Comparison of ENCODE assay signal across 14 cellular contexts in the genomic region with DNA sequence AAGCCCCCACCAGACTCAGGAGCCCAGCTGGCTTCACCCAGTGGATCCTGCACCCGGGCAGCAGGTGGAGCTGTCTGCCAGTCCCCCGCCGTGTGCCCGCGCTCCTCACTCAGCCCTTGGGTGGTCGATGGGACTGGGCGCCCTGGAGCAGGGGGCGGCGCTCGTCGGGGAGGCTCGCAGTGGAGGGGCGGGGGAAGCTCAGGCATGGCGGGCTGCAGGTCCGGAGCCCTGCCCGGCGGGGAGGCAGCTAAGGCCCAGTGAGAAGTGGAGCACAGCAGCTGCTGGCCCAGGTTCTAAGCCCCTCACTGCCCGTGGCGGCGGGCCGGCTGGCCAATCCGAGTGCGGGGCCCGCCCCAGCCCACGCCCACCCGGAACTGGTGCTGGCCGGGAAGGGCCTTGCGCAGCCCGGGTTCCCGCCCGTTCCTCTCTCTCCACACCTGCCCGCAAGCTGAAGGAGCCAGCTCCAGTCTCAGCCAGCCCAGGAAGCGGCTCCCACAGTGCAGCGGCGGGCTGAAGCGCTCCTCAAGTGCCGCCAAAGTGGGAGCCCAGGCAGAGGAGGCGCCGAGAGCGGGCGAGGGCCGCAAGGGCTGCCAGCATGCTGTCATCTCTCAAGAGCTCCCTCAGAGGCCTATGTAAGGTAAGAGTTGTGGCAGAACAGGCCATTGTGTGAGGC.
A peak's percentile ranks its signal among the peaks of the same experiment; 100 is the strongest.
DNase-seq lines count a peak whose midpoint lies in the region; ATAC-seq and TF ChIP-seq lines count a peak whose summit lies in the region.
"Had no signal": no experiment of that assay in that cellular context is flagged by ENCODE, and none has a peak within 500 bp of the region (broad histone marks: within the 10 kb centered on the region; RNA-seq: fewer than 3 reads in every experiment).

No MANE protein-coding gene starts in this region.

- no peaks in the 10 kb centered on the region for H3K27me3 Mint-ChIP-seq in effector memory CD8-positive, alpha-beta T cell
- H3K27me3 Mint-ChIP-seq in nephron (ENCODE audit: low read depth) = no peaks in the 10 kb centered on the region

- intact Hi-C loops in mucosa of descending colon (cut with DNase I, micrococcal nuclease) (no loop called here), left ventricle myocardium superior (cut with micrococcal nuclease) (no loop called here)

- peaks cover 0 to 5% of the 10 kb centered on the region in 2 donors for H3K9me3 Mint-ChIP-seq in effector memory CD8-positive, alpha-beta T cell
- no peaks in the 10 kb centered on the region for H3K9me3 Mint-ChIP-seq in nephron

- no peak overlapping the region for H3K27ac Mint-ChIP-seq in effector memory CD8-positive, alpha-beta T cell
- peak overlapping the region in 2 of 3 experiments; percentile 35 to 67 for H3K27ac Mint-ChIP-seq in nephron

- no peaks in the 10 kb centered on the region for H3K36me3 Mint-ChIP-seq in effector memory CD8-positive, alpha-beta T cell (ENCODE audit: insufficient read depth)
- H3K36me3 Mint-ChIP-seq in nephron (ENCODE audit: low read depth) = no peaks in the 10 kb centered on the region

- H3K36me3 ChIP-seq in ES-I3 (ENCODE audit: insufficient read depth, low read length) = no peaks in the 10 kb centered on the region
- no peaks in the 10 kb centered on the region for H3K36me3 ChIP-seq in mucosa of descending colon (ENCODE audit: low read depth)
- H3K36me3 ChIP-seq: heart left ventricle, prostate gland had no signal

- H3K9me3 ChIP-seq in ES-I3 (ENCODE audit: control insufficient read depth, insufficient read depth, low read length) (no peaks in the 10 kb centered on the region), mucosa of descending colon (no peaks in the 10 kb centered on the region)
- H3K9me3 ChIP-seq: prostate gland had no signal

- peak overlapping the region; percentile 60 for H3K9ac ChIP-seq in ES-I3 (ENCODE audit: low read depth, low read length)

- peak; percentile 20 to 42 (median 25) for TF ChIP-seq CTCF in nephron (IDR thresholded peaks at IDR 0.05; ENCODE audit: unreplicated experiment in 3 of 3)
- no peak for TF ChIP-seq CTCF in mucosa of descending colon (IDR thresholded peaks at IDR 0.05)

- H3K4me1 ChIP-seq in ES-I3 (ENCODE audit: insufficient read depth, low read length) (peaks cover 7% of the 10 kb centered on the region; the same call in 1 of the 2 replicates), mucosa of descending colon (ENCODE audit: low read depth) (no peaks in the 10 kb centered on the region)
- H3K4me1 ChIP-seq: heart left ventricle, prostate gland had no signal

- DNase-seq in NCI-H2029 (lab: John Stamatoyannopoulos, UW) (peak; percentile 96), NOMO-1 treated with DMSO at 0.1 percent for 48 hours (lab: John Stamatoyannopoulos, UW; ENCODE audit: unreplicated experiment) (no peak), GM19240 (ENCODE audit: insufficient read length, low spot score) (no peak), mucosa of descending colon (no peak), left ventricle myocardium superior (no peak)
- no peak for DNase-seq in effector memory CD8-positive, alpha-beta T cell
- DNase-seq: activated naive CD4-positive, alpha-beta T cell treated with Interleukin-2 at 50 U/mL for 16 hours; DMS 273 treated with DMSO at 0.1 percent for 48 hours; heart left ventricle; midbrain; stimulated activated CD4-positive, alpha-beta T cell treated with anti-CD3 and anti-CD28 coated beads, Interleukin-2, amount 100 ng/mL, for 24 hours had no signal

- no peak overlapping the region for H3K4me3 Mint-ChIP-seq in effector memory CD8-positive, alpha-beta T cell
- peak overlapping the region; percentile 84 to 87 (median 87) for H3K4me3 Mint-ChIP-seq in nephron

- H3K4me3 ChIP-seq in mucosa of descending colon = no peak overlapping the region
- H3K4me3 ChIP-seq: heart left ventricle, prostate gland had no signal

- ATAC-seq in effector memory CD8-positive, alpha-beta T cell (replicated peaks) = peak; percentile 42
- ATAC-seq in mucosa of descending colon (no peak), left ventricle myocardium superior (no peak)
- ATAC-seq: heart left ventricle had no signal

- no peaks in the 10 kb centered on the region for H3K4me1 Mint-ChIP-seq in effector memory CD8-positive, alpha-beta T cell (ENCODE audit: low read depth in 2 of 2)
- peaks cover 11% of the 10 kb centered on the region for H3K4me1 Mint-ChIP-seq in nephron

Comparison
In these comparisons a context has a peak if more than half of its experiments do, and no peak if none do; other contexts are left out.
1. H3K27ac Mint-ChIP-seq: peak in nephron (2 of 3); none in effector memory CD8-positive, alpha-beta T cell (0 of 2).
2. H3K4me3 Mint-ChIP-seq: peak in nephron (3 of 3); none in effector memory CD8-positive, alpha-beta T cell (0 of 2).